In genomic region chr3:141762552-141762951, GRCh38 we compare ENCODE assay signal across 13 cellular contexts. TPM values are rescaled to one million over a fixed set of nuclear protein-coding genes. Genes with fewer than 3 reads are reported as not detected.
"Had no signal": no experiment of that assay in that cellular context is flagged by ENCODE, and none has a peak within 500 bp of the region (broad histone marks: within the 10 kb centered on the region; RNA-seq: fewer than 3 reads in every experiment).

No MANE protein-coding gene starts in this region.

RNA-seq across cellular contexts. Expression of gene GRK7, which starts 0.7 kb away (rescaled TPM):
- total RNA-seq: colonic mucosa, endothelial cell of umbilical vein, epithelial cell of proximal tubule, left lobe of liver, right cardiac atrium, sigmoid colon, skeletal muscle tissue, thyroid gland, ureter had no signal
- polyA plus RNA-seq: endothelial cell of umbilical vein, fibroblast of lung, keratinocyte, liver, neural cell, right cardiac atrium had no signal
